19 cellular contexts compared by ENCODE assay signal in genomic region chr21:28396421-28396820, GRCh38.
"Had no signal": no experiment of that assay in that cellular context is flagged by ENCODE, and none has a peak within 500 bp of the region (broad histone marks: within the 10 kb centered on the region; RNA-seq: fewer than 3 reads in every experiment).

No MANE protein-coding gene starts in this region.

- H3K36me3 ChIP-seq: colonic mucosa, esophagus squamous epithelium, neutrophil, right lobe of liver, tibial nerve, upper lobe of right lung had no signal

- H3K4me3 Mint-ChIP-seq: endodermal cell; naive thymus-derived CD8-positive, alpha-beta T cell; stimulated activated naive B cell treated with anti-CD40 and anti-IgM and Interleukin-4, amounts not matched to agents 10 μg/mL and 1 μg/mL and 100 μg/mL, for 72 hours; stimulated activated naive CD8-positive, alpha-beta T cell treated with anti-CD3 and anti-CD28 coated beads, Interleukin-15, amount 100 ng/mL, for 72 hours had no signal

- H3K4me1 ChIP-seq: colonic mucosa, psoas muscle, testis, tibial nerve, upper lobe of right lung had no signal

- H3K9me3 ChIP-seq: colonic mucosa, mucosa of descending colon, psoas muscle, right lobe of liver, testis, tibial nerve, upper lobe of right lung had no signal

- H3K4me1 Mint-ChIP-seq: endodermal cell; naive thymus-derived CD8-positive, alpha-beta T cell; stimulated activated naive B cell treated with anti-CD40 and anti-IgM and Interleukin-4, amounts not matched to agents 10 μg/mL and 1 μg/mL and 100 μg/mL, for 72 hours; stimulated activated naive CD8-positive, alpha-beta T cell treated with anti-CD3 and anti-CD28 coated beads, Interleukin-15, amount 100 ng/mL, for 72 hours had no signal

- H3K27ac ChIP-seq: colonic mucosa, esophagus squamous epithelium, neutrophil, psoas muscle, testis, tibial nerve, upper lobe of right lung had no signal

- DNase-seq: colonic mucosa; dermis blood vessel endothelial cell; endodermal cell; esophagus squamous epithelium; mucosa of descending colon; naive thymus-derived CD8-positive, alpha-beta T cell; psoas muscle; retina; right lobe of liver; stimulated activated CD4-positive, alpha-beta T cell treated with anti-CD3 and anti-CD28 coated beads, Interleukin-15, amount 100 ng/mL, for 24 hours; stimulated activated CD4-positive, alpha-beta T cell treated with anti-CD3 and anti-CD28 coated beads, Interleukin-1b, Interleukin-23, amount 100 ng/mL, for 48 hours; stimulated activated CD4-positive, alpha-beta T cell treated with anti-CD3 and anti-CD28 coated beads, Interleukin-4, amount 100 ng/mL, for 24 hours; stimulated activated naive B cell treated with anti-CD40 and anti-IgM and Interleukin-4, amounts not matched to agents 10 μg/mL and 1 μg/mL and 100 μg/mL, for 72 hours; stimulated activated naive CD8-positive, alpha-beta T cell treated with anti-CD3 and anti-CD28 coated beads, Interleukin-15, amount 100 ng/mL, for 72 hours; testis; upper lobe of right lung had no signal

- ATAC-seq: mucosa of descending colon; naive thymus-derived CD8-positive, alpha-beta T cell; psoas muscle; stimulated activated naive B cell treated with anti-CD40 and anti-IgM and Interleukin-4, amounts not matched to agents 10 μg/mL and 1 μg/mL and 100 μg/mL, for 72 hours; stimulated activated naive CD8-positive, alpha-beta T cell treated with anti-CD3 and anti-CD28 coated beads, Interleukin-15, amount 100 ng/mL, for 72 hours; upper lobe of right lung had no signal

- H3K36me3 Mint-ChIP-seq: stimulated activated naive B cell treated with anti-CD40 and anti-IgM and Interleukin-4, amounts not matched to agents 10 μg/mL and 1 μg/mL and 100 μg/mL, for 72 hours had no signal

- H3K27me3 Mint-ChIP-seq: stimulated activated naive B cell treated with anti-CD40 and anti-IgM and Interleukin-4, amounts not matched to agents 10 μg/mL and 1 μg/mL and 100 μg/mL, for 72 hours; stimulated activated naive CD8-positive, alpha-beta T cell treated with anti-CD3 and anti-CD28 coated beads, Interleukin-15, amount 100 ng/mL, for 72 hours had no signal

- FAIRE-seq: endothelial cell of umbilical vein had no signal

- H3K4me3 ChIP-seq: colonic mucosa, esophagus squamous epithelium, mucosa of descending colon, psoas muscle, right lobe of liver, testis, tibial nerve, upper lobe of right lung had no signal

- H3K27me3 ChIP-seq: colonic mucosa, neutrophil, right lobe of liver, testis, tibial nerve, upper lobe of right lung had no signal

- H3K27ac Mint-ChIP-seq: endodermal cell; stimulated activated naive B cell treated with anti-CD40 and anti-IgM and Interleukin-4, amounts not matched to agents 10 μg/mL and 1 μg/mL and 100 μg/mL, for 72 hours; stimulated activated naive CD8-positive, alpha-beta T cell treated with anti-CD3 and anti-CD28 coated beads, Interleukin-15, amount 100 ng/mL, for 72 hours had no signal
